In the genomic region with DNA sequence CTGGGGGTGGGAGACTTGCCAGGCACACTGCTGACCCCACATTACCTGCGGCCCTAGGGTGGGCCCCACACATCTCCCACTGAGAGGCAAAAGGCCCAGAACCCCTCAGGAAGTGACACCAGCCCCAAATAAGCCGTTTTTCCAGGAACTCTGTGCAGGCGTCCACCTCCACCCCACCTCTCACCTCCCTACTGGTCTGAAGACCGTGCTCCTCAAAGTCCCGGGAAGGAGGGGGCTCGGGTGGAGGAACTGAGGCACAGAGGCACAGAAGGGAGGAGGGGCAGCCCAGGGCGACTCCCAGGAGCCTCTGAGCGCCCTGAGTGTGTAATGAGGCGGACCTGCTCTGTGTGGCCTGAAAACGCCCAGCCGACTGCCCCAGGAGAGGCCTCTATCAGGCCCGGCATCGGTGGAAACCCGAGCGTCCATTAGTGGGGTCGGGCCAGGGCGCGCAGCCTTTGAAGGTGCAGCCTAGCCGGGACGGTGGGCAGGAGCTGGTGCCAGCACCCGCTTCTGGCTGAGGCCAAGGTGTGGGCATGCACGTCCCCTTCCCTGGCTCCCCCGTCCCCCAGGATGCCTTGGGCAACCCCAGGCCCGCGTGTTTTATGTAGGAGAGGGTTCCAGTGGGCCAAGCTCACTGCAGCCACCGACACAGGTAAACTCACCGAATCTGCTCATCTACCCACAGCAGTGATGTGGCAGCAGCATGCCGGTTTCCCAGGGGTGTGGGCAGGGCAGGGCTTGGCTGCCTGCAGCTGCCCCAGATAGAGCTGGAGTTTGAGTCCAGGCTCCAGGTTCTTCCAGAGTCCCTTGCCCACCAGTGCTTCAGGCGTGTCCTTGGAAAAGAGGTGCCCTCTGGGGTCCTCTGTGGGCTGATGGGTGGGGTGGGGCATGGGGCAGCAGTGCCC, we compare ENCODE assay signal across 27 cellular contexts. TPM values are rescaled to one million over a fixed set of nuclear protein-coding genes. Genes with fewer than 3 reads are reported as not detected.
"Had no signal": no experiment of that assay in that cellular context is flagged by ENCODE, and none has a peak within 500 bp of the region (broad histone marks: within the 10 kb centered on the region; RNA-seq: fewer than 3 reads in every experiment).

No MANE protein-coding gene starts in this region.

- H3K4me3 Mint-ChIP-seq: naive B cell; nephron; stimulated activated naive B cell treated with anti-CD40 and anti-IgM and Interleukin-4, amounts not matched to agents 10 μg/mL and 1 μg/mL and 100 μg/mL, for 72 hours; stimulated activated naive CD8-positive, alpha-beta T cell treated with anti-CD3 and anti-CD28 coated beads, Interleukin-15, amount 100 ng/mL, for 72 hours had no signal

- H3K4me1 Mint-ChIP-seq: stimulated activated naive B cell treated with anti-CD40 and anti-IgM and Interleukin-4, amounts not matched to agents 10 μg/mL and 1 μg/mL and 100 μg/mL, for 72 hours; stimulated activated naive CD8-positive, alpha-beta T cell treated with anti-CD3 and anti-CD28 coated beads, Interleukin-15, amount 100 ng/mL, for 72 hours had no signal

- H3K36me3 Mint-ChIP-seq: naive B cell had no signal

- H3K27me3 Mint-ChIP-seq: naive B cell; stimulated activated naive B cell treated with anti-CD40 and anti-IgM and Interleukin-4, amounts not matched to agents 10 μg/mL and 1 μg/mL and 100 μg/mL, for 72 hours; stimulated activated naive CD8-positive, alpha-beta T cell treated with anti-CD3 and anti-CD28 coated beads, Interleukin-15, amount 100 ng/mL, for 72 hours had no signal

- H3K4me1 ChIP-seq: colonic mucosa, sigmoid colon had no signal

- H3K4me3 ChIP-seq: colonic mucosa, heart left ventricle, sigmoid colon, skin epidermis, testis, tibial nerve had no signal

- H3K27me3 ChIP-seq: colonic mucosa, heart left ventricle, sigmoid colon, testis, tibial nerve had no signal

- H3K36me3 ChIP-seq: colonic mucosa, sigmoid colon had no signal

- DNase-seq: colonic mucosa; effector CD4-positive, alpha-beta T cell; heart left ventricle; hippocampal formation; left colon; naive B cell; sigmoid colon; stimulated activated CD4-positive, alpha-beta T cell treated with anti-CD3 and anti-CD28 coated beads, Interleukin-2, amount 100 ng/mL, for 24 hours; stimulated activated CD4-positive, alpha-beta T cell treated with anti-CD3 and anti-CD28 coated beads, Interleukin-4, amount 100 ng/mL, for 4 hours; stimulated activated naive B cell treated with anti-CD40 and anti-IgM and Interleukin-4, amounts not matched to agents 10 μg/mL and 1 μg/mL and 100 μg/mL, for 72 hours; stimulated activated naive CD8-positive, alpha-beta T cell treated with anti-CD3 and anti-CD28 coated beads, Interleukin-15, amount 100 ng/mL, for 72 hours; testis had no signal

- H3K9me3 Mint-ChIP-seq: naive B cell; nephron; stimulated activated naive B cell treated with anti-CD40 and anti-IgM and Interleukin-4, amounts not matched to agents 10 μg/mL and 1 μg/mL and 100 μg/mL, for 72 hours; stimulated activated naive CD8-positive, alpha-beta T cell treated with anti-CD3 and anti-CD28 coated beads, Interleukin-15, amount 100 ng/mL, for 72 hours had no signal

- ATAC-seq: esophagus mucosa; left colon; stimulated activated naive B cell treated with anti-CD40 and anti-IgM and Interleukin-4, amounts not matched to agents 10 μg/mL and 1 μg/mL and 100 μg/mL, for 72 hours; stimulated activated naive CD8-positive, alpha-beta T cell treated with anti-CD3 and anti-CD28 coated beads, Interleukin-15, amount 100 ng/mL, for 72 hours had no signal

- H3K27ac Mint-ChIP-seq: naive B cell; stimulated activated naive B cell treated with anti-CD40 and anti-IgM and Interleukin-4, amounts not matched to agents 10 μg/mL and 1 μg/mL and 100 μg/mL, for 72 hours had no signal

- H3K9me3 ChIP-seq: colonic mucosa, heart left ventricle, sigmoid colon, testis, tibial nerve had no signal

- H3K27ac ChIP-seq: colonic mucosa, heart left ventricle, sigmoid colon, skin epidermis, testis, tibial nerve had no signal

RNA-seq across cellular contexts. Expression of gene DNAJB8, which starts 55.8 kb away (rescaled TPM):
- total RNA-seq: colonic mucosa, dermis microvascular lymphatic vessel endothelial cell, esophagus mucosa, fibroblast of lung, frontal cortex, glomerular endothelial cell, heart left ventricle, kidney epithelial cell, left colon, liver, lung microvascular endothelial cell, omental fat pad, pulmonary artery endothelial cell, sigmoid colon, subcutaneous adipose tissue, tibial nerve, ureter had no signal
- polyA plus RNA-seq: fibroblast of lung, heart left ventricle, liver, sigmoid colon had no signal
